10 cellular contexts compared by ENCODE assay signal in the genomic region with DNA sequence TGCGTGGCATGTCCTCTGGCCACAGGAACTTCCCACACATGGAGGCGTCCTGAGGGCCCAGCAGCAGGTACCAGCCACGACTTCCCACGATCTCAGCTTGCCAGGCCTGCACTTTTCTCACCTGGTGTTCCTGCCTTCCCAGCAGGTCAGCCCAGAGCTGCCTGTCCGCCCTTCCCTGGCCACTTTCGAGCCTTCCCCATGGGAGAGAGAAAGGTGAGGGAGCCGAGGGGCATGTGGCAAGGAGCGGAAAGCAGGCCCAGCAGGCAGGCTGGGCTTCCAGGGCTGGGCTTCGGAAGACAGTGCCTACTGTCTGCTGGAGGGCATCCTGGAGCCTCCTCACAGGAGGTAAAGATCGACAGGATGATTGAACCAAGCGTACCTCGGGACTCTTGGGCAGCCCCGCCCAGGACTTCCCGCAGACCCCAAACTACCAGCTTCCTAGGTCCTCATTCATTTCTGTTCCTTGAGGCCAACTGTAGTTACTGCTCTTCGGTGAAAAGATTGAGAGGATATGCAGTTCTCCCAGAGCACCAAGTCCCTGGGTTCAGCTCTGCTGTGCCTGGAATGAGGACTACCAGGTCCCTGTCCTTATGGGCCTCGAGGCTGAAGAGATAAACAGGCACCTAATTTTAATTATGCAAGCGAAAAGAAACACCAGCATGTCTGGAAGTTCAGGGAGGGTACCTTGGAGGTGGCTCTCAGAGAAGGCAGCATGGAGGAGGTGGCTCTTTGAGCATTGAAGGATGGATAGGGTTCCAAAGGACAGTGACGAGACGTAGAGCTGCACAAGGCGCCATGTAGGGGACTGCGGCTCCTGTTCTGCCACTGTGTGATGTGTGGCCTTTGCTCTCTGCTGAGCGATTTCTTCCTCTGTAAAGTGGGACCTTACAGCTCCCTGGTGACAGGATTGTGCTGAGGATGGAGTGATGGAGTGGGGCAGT.
DNase-seq lines count a peak whose midpoint lies in the region; ATAC-seq and TF ChIP-seq lines count a peak whose summit lies in the region.
"Had no signal": no experiment of that assay in that cellular context is flagged by ENCODE, and none has a peak within 500 bp of the region (broad histone marks: within the 10 kb centered on the region; RNA-seq: fewer than 3 reads in every experiment).

No MANE protein-coding gene starts in this region.

- no peaks in the 10 kb centered on the region for H3K9me3 ChIP-seq in BLaER1 treated with 17β-estradiol and CSF1 and Interleukin-3, amounts not matched to agents 10 nM and 100 nM (replicated peaks in 1 of 11)
- H3K9me3 ChIP-seq in RWPE2 (ENCODE audit: severe bottlenecking) (no peaks in the 10 kb centered on the region), right cardiac atrium (ENCODE audit: control insufficient read depth, low read length) (no peaks in the 10 kb centered on the region), sigmoid colon (no peaks in the 10 kb centered on the region)

- no peak overlapping the region for H3K4me3 ChIP-seq in BLaER1 treated with 17β-estradiol and CSF1 and Interleukin-3, amounts not matched to agents 10 nM and 100 nM
- no peak overlapping the region for H3K4me3 ChIP-seq in RWPE2 (ENCODE audit: severe bottlenecking)
- H3K4me3 ChIP-seq in right cardiac atrium (ENCODE audit: low read length): no peak overlapping the region
- no peak overlapping the region for H3K4me3 ChIP-seq in sigmoid colon
- no peak overlapping the region for H3K4me3 ChIP-seq in dorsolateral prefrontal cortex

- intact Hi-C loops in right cardiac atrium (cut with DNase I): loop anchor here in 1 of 4 donors (10.0 kb wide), 1 partner anchor 82 kb away; no protein-coding TSS in a partner anchor
- intact Hi-C loops in sigmoid colon (cut with DNase I): no loop called here
- intact Hi-C loops in dorsolateral prefrontal cortex (cut with DNase I): loop anchor here in 1 of 2 donors (5.0 kb wide), 1 partner anchor 36 kb away; no protein-coding TSS in a partner anchor

- H3K4me1 ChIP-seq in BLaER1 treated with 17β-estradiol and CSF1 and Interleukin-3, amounts not matched to agents 10 nM and 100 nM: peaks cover 97 to 100% (median 99%) of the 10 kb centered on the region in 10 experiments
- H3K4me1 ChIP-seq in RWPE2 (ENCODE audit: insufficient read depth, poor library complexity, severe bottlenecking) (peaks cover 48% of the 10 kb centered on the region), right cardiac atrium (ENCODE audit: control insufficient read depth, insufficient read depth, low read length) (peaks cover 70% of the 10 kb centered on the region), sigmoid colon (peaks cover 0 to 100% (median 96%) of the 10 kb centered on the region in 4 donors)

- H3K27ac ChIP-seq in BLaER1 treated with 17β-estradiol and CSF1 and Interleukin-3, amounts not matched to agents 10 nM and 100 nM: peak overlapping the region in 5 of 11 experiments; percentile 9 to 65 (median 39); a peak in 7 of 22 replicates
- H3K27ac ChIP-seq in RWPE2 (ENCODE audit: poor library complexity, severe bottlenecking) (peak overlapping the region; percentile 60), right cardiac atrium (ENCODE audit: low read length) (peak overlapping the region; percentile 93), sigmoid colon (peak overlapping the region; percentile 85 to 92 (median 88)), dorsolateral prefrontal cortex (peak overlapping the region in 8 of 59 donors; percentile 16 to 89 (median 38))

- peak overlapping the region in 5 of 11 experiments; percentile 4 to 69 (median 33); a peak in 8 of 22 replicates for H3K9ac ChIP-seq in BLaER1 treated with 17β-estradiol and CSF1 and Interleukin-3, amounts not matched to agents 10 nM and 100 nM

- no peaks in the 10 kb centered on the region for H3K27me3 ChIP-seq in BLaER1 treated with 17β-estradiol and CSF1 and Interleukin-3, amounts not matched to agents 10 nM and 100 nM
- H3K27me3 ChIP-seq in RWPE2 (ENCODE audit: insufficient read depth, poor library complexity, severe bottlenecking) (no peaks in the 10 kb centered on the region), right cardiac atrium (ENCODE audit: control insufficient read depth, insufficient read depth) (no peaks in the 10 kb centered on the region), sigmoid colon (no peaks in the 10 kb centered on the region), dorsolateral prefrontal cortex (no peaks in the 10 kb centered on the region)

- H3K36me3 ChIP-seq in BLaER1 treated with 17β-estradiol and CSF1 and Interleukin-3, amounts not matched to agents 10 nM and 100 nM: peaks cover 6 to 80% (median 40%) of the 10 kb centered on the region in 11 experiments; a peak in 17 of 22 replicates
- H3K36me3 ChIP-seq in RWPE2 (ENCODE audit: low read depth): no peaks in the 10 kb centered on the region
- no peaks in the 10 kb centered on the region for H3K36me3 ChIP-seq in sigmoid colon

- WGBS in right cardiac atrium: 77% methylated on average over 22 of the region's 22 CpGs
- 86 to 87% methylated on average over 22 of the region's 22 CpGs for WGBS in sigmoid colon, 2 donors

- no peak for TF ChIP-seq EP300 in sigmoid colon (IDR thresholded peaks at IDR 0.05)

- no peak for TF ChIP-seq POLR2A in sigmoid colon (IDR thresholded peaks at IDR 0.05)

- TF ChIP-seq CTCF in RWPE2 (IDR thresholded peaks at IDR 0.05; ENCODE audit: poor library complexity, severe bottlenecking): no peak
- TF ChIP-seq CTCF in sigmoid colon (IDR thresholded peaks at IDR 0.05): no peak
- TF ChIP-seq CTCF in dorsolateral prefrontal cortex (IDR thresholded peaks at IDR 0.05 in 54 of 56, conservative IDR thresholded peaks at IDR 0.05 in 2 of 56; ENCODE audit: low read depth in 1 of 56, partially characterized antibody in 56 of 56): no peak

- H3K4me2 ChIP-seq in BLaER1 treated with 17β-estradiol and CSF1 and Interleukin-3, amounts not matched to agents 10 nM and 100 nM: peak overlapping the region; percentile 28 to 97 (median 51); a peak in 21 of 22 replicates

- peaks cover 68 to 93% (median 84%) of the 10 kb centered on the region in 11 experiments for H4K20me1 ChIP-seq in BLaER1 treated with 17β-estradiol and CSF1 and Interleukin-3, amounts not matched to agents 10 nM and 100 nM

- DNase-seq in RWPE2 (ENCODE audit: low spot score) (no peak), right cardiac atrium (no peak), sigmoid colon (no peak), cortex of kidney (lab: John Stamatoyannopoulos, UW) (no peak), NCI-H187 (lab: John Stamatoyannopoulos, UW) (no peak), dorsolateral prefrontal cortex (no peak), NCI-H2107 (lab: John Stamatoyannopoulos, UW) (no peak)
- DNase-seq: anterior cingulate cortex, naive B cell had no signal

- no peak for ATAC-seq in RWPE2 (ENCODE audit: low read depth)
- ATAC-seq in right cardiac atrium: no peak
